Comparison of ENCODE assay signal across 13 cellular contexts in genomic region chr11:31887180-31887579, GRCh38.
DNase-seq lines count a peak whose midpoint lies in the region; ATAC-seq, FAIRE-seq and TF ChIP-seq lines count a peak whose summit lies in the region.
"Had no signal": no experiment of that assay in that cellular context is flagged by ENCODE, and none has a peak within 500 bp of the region (broad histone marks: within the 10 kb centered on the region; RNA-seq: fewer than 3 reads in every experiment).

No MANE protein-coding gene starts in this region.

- no peaks in the 10 kb centered on the region for H3K36me3 ChIP-seq in breast epithelium
- H3K36me3 ChIP-seq: adrenal gland had no signal

- H3K9me3 ChIP-seq in breast epithelium = no peaks in the 10 kb centered on the region
- H3K9me3 ChIP-seq: adrenal gland, testis had no signal

- intact Hi-C loops in MCF 10A (cut with micrococcal nuclease) (no loop called here), breast epithelium (cut with DNase I; ENCODE audit: low total_unique reads) (no loop called here)

- peak; percentile 70 for ATAC-seq in WTC11

- H3K4me3 ChIP-seq in breast epithelium = no peak overlapping the region
- H3K4me3 ChIP-seq: adrenal gland, hepatocyte, testis had no signal

- no peak for FAIRE-seq in frontal cortex (lab: Jason Lieb, UNC)

- H3K9me3 Mint-ChIP-seq in MCF 10A (ENCODE audit: unreplicated experiment) = no peaks in the 10 kb centered on the region
- peaks cover 5% of the 10 kb centered on the region for H3K9me3 Mint-ChIP-seq in WTC11
- H3K9me3 Mint-ChIP-seq in progenitor cell of endocrine pancreas (ENCODE audit: low read depth) = no peaks in the 10 kb centered on the region

- no TSS peak for BruUV-seq in MCF 10A (replicated peaks; lab: Mats Ljungman, UMichigan)

- CTCF ChIA-PET in MCF 10A (lab: Yijun Ruan, JAX) (interaction anchor here (0.7 to 2.2 kb wide), 2 partner anchors 16 to 24 kb away, joined by 3 to 14 read pairs; no protein-coding TSS in a partner anchor), WTC11 (lab: Charles Lee) (interaction anchor here (0.5 to 4.6 kb wide), 20 partner anchors 9 to 444 kb away, joined by 3 to 39 read pairs (median 4); no protein-coding TSS in a partner anchor)

- H3K4me1 ChIP-seq in breast epithelium = no peaks in the 10 kb centered on the region
- H3K4me1 ChIP-seq: adrenal gland, testis had no signal

- POLR2A ChIA-PET in MCF 10A (lab: Yijun Ruan, JAX) (interaction anchor here (1.3 kb wide), 1 partner anchor 14 kb away, joined by 3 read pairs; no protein-coding TSS in a partner anchor), WTC11 (lab: Charles Lee) (interaction anchor here (1.1 kb wide), 2 partner anchors 38 to 70 kb away, joined by 3 read pairs; no protein-coding TSS in a partner anchor)

- H3K27me3 Mint-ChIP-seq in MCF 10A (ENCODE audit: insufficient read depth, unreplicated experiment) = peaks cover 18% of the 10 kb centered on the region
- H3K27me3 Mint-ChIP-seq in WTC11 (ENCODE audit: low read depth) = peaks cover 11% of the 10 kb centered on the region
- H3K27me3 Mint-ChIP-seq in progenitor cell of endocrine pancreas = peaks cover 22% of the 10 kb centered on the region

- H3K36me3 Mint-ChIP-seq in MCF 10A (ENCODE audit: insufficient read depth, unreplicated experiment) = no peaks in the 10 kb centered on the region
- H3K36me3 Mint-ChIP-seq in WTC11 = peaks cover 3% of the 10 kb centered on the region; the same call in 1 of the 2 replicates
- no peaks in the 10 kb centered on the region for H3K36me3 Mint-ChIP-seq in progenitor cell of endocrine pancreas (ENCODE audit: insufficient read depth)

- H3K4me1 Mint-ChIP-seq in MCF 10A (ENCODE audit: insufficient read depth, unreplicated experiment) (no peaks in the 10 kb centered on the region), WTC11 (peaks cover 55% of the 10 kb centered on the region), progenitor cell of endocrine pancreas (ENCODE audit: low read depth) (no peaks in the 10 kb centered on the region)

- no peak for TF ChIP-seq POLR2A in breast epithelium (IDR thresholded peaks at IDR 0.05)

- no peak overlapping the region for H3K4me3 Mint-ChIP-seq in MCF 10A (ENCODE audit: unreplicated experiment)
- H3K4me3 Mint-ChIP-seq in WTC11 = no peak overlapping the region
- no peak overlapping the region for H3K4me3 Mint-ChIP-seq in progenitor cell of endocrine pancreas (ENCODE audit: low read depth)

- peaks cover 0 to 8% of the 10 kb centered on the region in 2 donors for H3K27me3 ChIP-seq in breast epithelium
- H3K27me3 ChIP-seq: adrenal gland, testis had no signal

- no peak for TF ChIP-seq CTCF in MCF 10A (IDR thresholded peaks at IDR 0.05; ENCODE audit: unreplicated experiment)
- TF ChIP-seq CTCF in breast epithelium (IDR thresholded peaks at IDR 0.05) = no peak
- TF ChIP-seq CTCF in WTC11 (IDR thresholded peaks at IDR 0.05) = peak; percentile 52
- peak; percentile 24 for TF ChIP-seq CTCF in progenitor cell of endocrine pancreas (IDR thresholded peaks at IDR 0.05; ENCODE audit: unreplicated experiment)

- H3K27ac Mint-ChIP-seq in MCF 10A (ENCODE audit: low read depth, unreplicated experiment) (no peak overlapping the region), WTC11 (no peak overlapping the region), progenitor cell of endocrine pancreas (no peak overlapping the region)

- no peak overlapping the region for H3K27ac ChIP-seq in breast epithelium
- H3K27ac ChIP-seq: adrenal gland, hepatocyte, testis had no signal

- DNase-seq in MCF 10A (ENCODE audit: unreplicated experiment) (peak; percentile 20), breast epithelium (ENCODE audit: low spot score in 2 of 2) (no peak), HuH-7 (ENCODE audit: low spot score) (peak; percentile 49), WTC11 (ENCODE audit: low spot score) (peak; percentile 82), progenitor cell of endocrine pancreas (ENCODE audit: low spot score, unreplicated experiment) (no peak), GDM1 (lab: John Stamatoyannopoulos, UW) (no peak), NOMO-1 treated with DMSO at 0.1 percent for 48 hours (lab: John Stamatoyannopoulos, UW; ENCODE audit: unreplicated experiment) (no peak), frontal cortex (ENCODE audit: low spot score in 2 of 2) (no peak)
- DNase-seq: adrenal gland; effector CD4-positive, alpha-beta T cell; NCI-H510A treated with DMSO at 0.1 percent for 48 hours; testis had no signal

TF ChIP-seq in WTC11, 78 proteins besides CTCF, POLR2A, EP300 and RAD21:
- no peak for TF ChIP-seq MAX (CRISPR knock-in tag; IDR thresholded peaks at IDR 0.05)
- no peak for TF ChIP-seq GABPB1 (CRISPR knock-in tag; IDR thresholded peaks at IDR 0.05)
- no peak for TF ChIP-seq RORB (CRISPR knock-in tag; IDR thresholded peaks at IDR 0.05)
- no peak for TF ChIP-seq EMX1 (CRISPR knock-in tag; IDR thresholded peaks at IDR 0.05)
- no peak for TF ChIP-seq SP1 (CRISPR knock-in tag; conservative IDR thresholded peaks at IDR 0.05)
- no peak for TF ChIP-seq IRF2 (CRISPR knock-in tag; IDR thresholded peaks at IDR 0.05; ENCODE audit: borderline replicate concordance, low read depth)
- no peak for TF ChIP-seq CREM (CRISPR knock-in tag; IDR thresholded peaks at IDR 0.05)
- no peak for TF ChIP-seq PREB (CRISPR knock-in tag; IDR thresholded peaks at IDR 0.05; ENCODE audit: borderline replicate concordance)

Comparison
In these comparisons a context has a peak if more than half of its experiments do, and no peak if none do; other contexts are left out.
1. DNase-seq: peak in MCF 10A (single experiment), HuH-7 (single experiment) and WTC11 (single experiment); none in breast epithelium (0 of 2), progenitor cell of endocrine pancreas (single experiment), GDM1 (single experiment), NOMO-1 treated with DMSO at 0.1 percent for 48 hours (single experiment) and frontal cortex (0 of 2).
2. CTCF ChIP-seq: peak in WTC11 (single experiment) and progenitor cell of endocrine pancreas (single experiment); none in MCF 10A (single experiment) and breast epithelium (0 of 3).